ENCODE assay signal across 23 cellular contexts in genomic region chr20:16245879-16246278, GRCh38.
"Had no signal": no experiment of that assay in that cellular context is flagged by ENCODE, and none has a peak within 500 bp of the region (broad histone marks: within the 10 kb centered on the region; RNA-seq: fewer than 3 reads in every experiment).

No MANE protein-coding gene starts in this region.

- H3K4me1 ChIP-seq: foreskin keratinocyte, left ventricle myocardium inferior, lower lobe of right lung, psoas muscle, tibial artery, upper lobe of right lung, vagina had no signal

- H3K36me3 Mint-ChIP-seq: memory B cell; stimulated activated memory B cell treated with anti-CD40 and anti-IgM and Interleukin-4, amounts not matched to agents 10 μg/mL and 1 μg/mL and 100 μg/mL, for 72 hours had no signal

- H3K9me3 Mint-ChIP-seq: nephron had no signal

- H3K4me3 ChIP-seq: hepatocyte, left ventricle myocardium inferior, lower lobe of right lung, psoas muscle, spleen, tibial artery, upper lobe of right lung, vagina had no signal

- H3K36me3 ChIP-seq: left ventricle myocardium inferior, lower lobe of right lung, spleen, tibial artery, upper lobe of right lung, vagina had no signal

- H3K27ac Mint-ChIP-seq: memory B cell; nephron; stimulated activated memory B cell treated with anti-CD40 and anti-IgM and Interleukin-4, amounts not matched to agents 10 μg/mL and 1 μg/mL and 100 μg/mL, for 72 hours; stimulated activated naive CD8-positive, alpha-beta T cell treated with anti-CD3 and anti-CD28 coated beads, Interleukin-15, Interleukin-2, amounts not matched to agents 100 ng/mL and 50 ng/mL, for 24 hours had no signal

- DNase-seq: dermis blood vessel endothelial cell; erythroblast; foreskin keratinocyte; kidney; left cardiac atrium; left ventricle myocardium inferior; lower lobe of right lung; midbrain; psoas muscle; retina; spleen; stimulated activated CD4-positive, alpha-beta T cell treated with anti-CD3 and anti-CD28 coated beads, Interleukin-15, amount 100 ng/mL, for 24 hours; stimulated activated CD4-positive, alpha-beta T cell treated with anti-CD3 and anti-CD28 coated beads, Interleukin-1b, Interleukin-23, amount 100 ng/mL, for 48 hours; stimulated activated CD4-positive, alpha-beta T cell treated with anti-CD3 and anti-CD28 coated beads, Interleukin-4, amount 100 ng/mL, for 24 hours; tibial artery; upper lobe of right lung had no signal

- H3K4me2 ChIP-seq: hepatocyte had no signal

- H2AFZ ChIP-seq: hepatocyte had no signal

- H3K27me3 ChIP-seq: foreskin keratinocyte, hepatocyte, spleen, tibial artery, upper lobe of right lung, vagina had no signal

- H3K27me3 Mint-ChIP-seq: memory B cell; stimulated activated memory B cell treated with anti-CD40 and anti-IgM and Interleukin-4, amounts not matched to agents 10 μg/mL and 1 μg/mL and 100 μg/mL, for 72 hours; stimulated activated naive CD8-positive, alpha-beta T cell treated with anti-CD3 and anti-CD28 coated beads, Interleukin-15, Interleukin-2, amounts not matched to agents 100 ng/mL and 50 ng/mL, for 24 hours had no signal

- FAIRE-seq: endothelial cell of umbilical vein, kidney had no signal

- H3K9me3 ChIP-seq: lower lobe of right lung, psoas muscle, tibial artery, upper lobe of right lung, vagina had no signal

- ATAC-seq: foreskin keratinocyte; left cardiac atrium; lower lobe of right lung; psoas muscle; stimulated activated memory B cell treated with anti-CD40 and anti-IgM and Interleukin-4, amounts not matched to agents 10 μg/mL and 1 μg/mL and 100 μg/mL, for 72 hours; upper lobe of right lung had no signal

- H3K4me3 Mint-ChIP-seq: memory B cell; nephron; stimulated activated memory B cell treated with anti-CD40 and anti-IgM and Interleukin-4, amounts not matched to agents 10 μg/mL and 1 μg/mL and 100 μg/mL, for 72 hours; stimulated activated naive CD8-positive, alpha-beta T cell treated with anti-CD3 and anti-CD28 coated beads, Interleukin-15, Interleukin-2, amounts not matched to agents 100 ng/mL and 50 ng/mL, for 24 hours had no signal

- H3K79me2 ChIP-seq: hepatocyte had no signal

- H3K27ac ChIP-seq: foreskin keratinocyte, hepatocyte, left ventricle myocardium inferior, lower lobe of right lung, psoas muscle, spleen, tibial artery, upper lobe of right lung, vagina had no signal
